28 cellular contexts compared by ENCODE assay signal in the genomic region with DNA sequence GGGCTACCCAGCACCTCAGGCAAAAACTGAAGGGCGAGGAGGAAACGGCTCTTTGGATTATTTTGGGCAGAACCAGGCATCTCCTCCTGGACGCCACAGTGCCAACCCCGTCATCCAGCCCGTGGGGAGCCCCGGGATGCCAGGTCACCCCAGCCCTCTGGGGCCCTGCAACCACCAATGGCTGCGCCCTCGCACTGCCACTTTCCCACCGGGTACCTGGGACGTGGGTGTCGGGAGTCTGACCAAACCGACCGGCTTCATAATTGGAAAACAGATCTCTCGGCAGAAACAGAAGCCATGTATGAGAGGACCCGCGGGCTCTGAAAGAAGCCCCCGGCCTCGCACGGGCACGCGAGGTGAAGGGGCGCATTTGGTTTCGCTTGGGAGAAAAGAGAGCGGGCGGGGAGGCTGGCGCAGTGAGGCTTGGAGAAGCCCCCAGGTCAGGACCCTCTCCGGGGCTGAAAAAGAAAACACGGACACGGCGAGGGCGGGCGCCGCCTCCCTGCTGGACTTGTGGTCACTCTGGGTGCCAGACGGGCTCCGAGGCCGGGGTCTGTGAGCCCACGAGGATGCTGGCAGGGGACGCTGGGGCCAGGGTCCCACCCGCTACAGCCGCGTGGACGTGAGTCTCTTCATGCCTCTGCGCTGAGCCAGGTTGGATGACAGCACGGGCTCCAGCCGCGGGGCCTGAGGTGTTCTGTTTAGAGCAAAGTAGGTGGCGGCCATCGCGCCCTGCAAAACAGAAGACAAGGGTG. TPM values are rescaled to one million over a fixed set of nuclear protein-coding genes. Genes with fewer than 3 reads are reported as not detected.
DNase-seq lines count a peak whose midpoint lies in the region; ATAC-seq and TF ChIP-seq lines count a peak whose summit lies in the region.
"Had no signal": no experiment of that assay in that cellular context is flagged by ENCODE, and none has a peak within 500 bp of the region (broad histone marks: within the 10 kb centered on the region; RNA-seq: fewer than 3 reads in every experiment).

No MANE protein-coding gene starts in this region.

- H3K9me3 Mint-ChIP-seq in activated naive CD4-positive, alpha-beta T cell treated with anti-CD3 and anti-CD28 coated beads, Interleukin-2, amount 10 ng/mL, durations not matched to agents 7 days and 5 days, result peaks cover 11% of the 10 kb centered on the region
- no peaks in the 10 kb centered on the region for H3K9me3 Mint-ChIP-seq in activated CD8-positive, alpha-beta T cell treated with anti-CD3 and anti-CD28 coated beads, Interleukin-2, amount 10 ng/mL, durations not matched to agents 7 days and 5 days (ENCODE audit: insufficient read depth)
- H3K9me3 Mint-ChIP-seq in endodermal cell, result no peaks in the 10 kb centered on the region

- H2BK15ac ChIP-seq in neuronal stem cell (ENCODE audit: low read length), result no peak overlapping the region

- H3K4me2 ChIP-seq in neuronal stem cell (ENCODE audit: insufficient read depth, low read length, poor library complexity, severe bottlenecking), result no peak overlapping the region
- H3K4me2 ChIP-seq in MM.1S (ENCODE audit: low read depth, low read length), result no peak overlapping the region
- H3K4me2 ChIP-seq: neural progenitor cell had no signal

- H3K27ac ChIP-seq in neuronal stem cell (replicated peaks; ENCODE audit: low read length), result no peak overlapping the region
- no peak overlapping the region for H3K27ac ChIP-seq in MM.1S (ENCODE audit: low read length)
- no peak overlapping the region for H3K27ac ChIP-seq in aorta (ENCODE audit: low read depth in 1 of 2, low read length in 2 of 2)
- no peak overlapping the region for H3K27ac ChIP-seq in endodermal cell (ENCODE audit: low read depth, low read length)
- H3K27ac ChIP-seq: neural progenitor cell, testis, vagina had no signal

- H3K9ac ChIP-seq in neuronal stem cell (ENCODE audit: low read depth, low read length, poor library complexity) (no peak overlapping the region), MM.1S (ENCODE audit: low read length) (no peak overlapping the region), endodermal cell (ENCODE audit: extremely low read depth, low read length, poor library complexity, severe bottlenecking) (no peak overlapping the region)
- H3K9ac ChIP-seq: neural progenitor cell had no signal

- POLR2A ChIA-PET in activated CD8-positive, alpha-beta T cell treated with anti-CD3 and anti-CD28 coated beads, Interleukin-2, amount 10 ng/mL, durations not matched to agents 7 days and 5 days (lab: Charles Lee), result no interaction called here

- CTCF ChIA-PET in activated naive CD4-positive, alpha-beta T cell treated with anti-CD3 and anti-CD28 coated beads, Interleukin-2, amount 10 ng/mL, durations not matched to agents 7 days and 5 days (lab: Charles Lee), result interaction anchor here (1.0 to 1.4 kb wide), 2 partner anchors 31 to 99 kb away, joined by 4 to 5 read pairs; no protein-coding TSS in a partner anchor
- CTCF ChIA-PET in activated CD8-positive, alpha-beta T cell treated with anti-CD3 and anti-CD28 coated beads, Interleukin-2, amount 10 ng/mL, durations not matched to agents 7 days and 5 days (lab: Charles Lee), result interaction anchor here (1.5 to 3.6 kb wide), 3 partner anchors 12 to 99 kb away, joined by 5 to 32 read pairs (median 8); no protein-coding TSS in a partner anchor

- peaks cover 0 to 8% of the 10 kb centered on the region in 2 donors for H3K9me3 ChIP-seq in neuronal stem cell (replicated peaks in 1 of 2; ENCODE audit: control insufficient read depth in 2 of 2, insufficient read depth in 1 of 2, low read depth in 1 of 2, low read length in 2 of 2)
- H3K9me3 ChIP-seq in MM.1S (replicated peaks; ENCODE audit: insufficient read depth, low read length), result no peaks in the 10 kb centered on the region
- H3K9me3 ChIP-seq in aorta (ENCODE audit: control insufficient read depth, low read length), result no peaks in the 10 kb centered on the region
- no peaks in the 10 kb centered on the region for H3K9me3 ChIP-seq in endodermal cell (ENCODE audit: control insufficient read depth, low read length)
- H3K9me3 ChIP-seq: esophagus squamous epithelium, testis, vagina had no signal

- no peak for DNase-seq in activated naive CD4-positive, alpha-beta T cell treated with anti-CD3 and anti-CD28 coated beads, Interleukin-2, amount 10 ng/mL, durations not matched to agents 7 days and 5 days
- DNase-seq in activated naive CD4-positive, alpha-beta T cell treated with anti-CD3 and anti-CD28 coated beads, Interleukin-2, amount 50 U/mL, for 16 hours, result no peak
- no peak for DNase-seq in Jurkat, Clone E6-1 (ENCODE audit: low read depth, low spot score)
- no peak for DNase-seq in activated CD8-positive, alpha-beta T cell treated with anti-CD3 and anti-CD28 coated beads, Interleukin-2, amount 10 ng/mL, durations not matched to agents 7 days and 5 days
- DNase-seq in neuronal stem cell (ENCODE audit: low spot score) (no peak), MM.1S (no peak), aorta (no peak), endodermal cell (no peak)
- DNase-seq: activated CD4-positive, alpha-beta T cell treated with anti-CD3 and anti-CD28 coated beads for 1 hour; activated gamma-delta T cell; anterior cingulate cortex; C1 segment of cervical spinal cord; EL; esophagus squamous epithelium; foreskin melanocyte; left cardiac atrium; mammary epithelial cell; NCI-H2081; NCI-H2227 treated with DMSO at 0.1 percent for 48 hours; NCI-H526 treated with DMSO at 0.1 percent for 48 hours; SHP77 treated with DMSO at 0.1 percent for 48 hours; testis had no signal

- WGBS in neuronal stem cell (ENCODE audit: extremely low coverage in 2 of 2, insufficient read length in 2 of 2, insufficient replicate concordance in 1 of 2), 2 donors, result no CpG with 5 or more reads among the region's 49 CpGs
- WGBS in aorta, 2 donors, result 93 to 95% methylated on average over 49 of the region's 49 CpGs
- 92 to 94% methylated on average over 42 to 49 of the region's 49 CpGs for WGBS in endodermal cell (ENCODE audit: insufficient coverage in 1 of 2, insufficient read length in 1 of 2), 2 experiments

- peak overlapping the region; percentile 42 for H3K18ac ChIP-seq in neuronal stem cell (ENCODE audit: low read length)

- H3K4me1 ChIP-seq in neuronal stem cell (ENCODE audit: control insufficient read depth in 2 of 2, insufficient read depth in 1 of 2, low read depth in 1 of 2, low read length in 2 of 2) (peaks cover 0 to 2% of the 10 kb centered on the region in 2 donors), MM.1S (ENCODE audit: low read length) (no peaks in the 10 kb centered on the region), aorta (ENCODE audit: control insufficient read depth in 1 of 2, insufficient read depth in 2 of 2, low read length in 2 of 2) (no peaks in the 10 kb centered on the region), endodermal cell (ENCODE audit: control insufficient read depth, insufficient read depth, low read length) (no peaks in the 10 kb centered on the region)
- H3K4me1 ChIP-seq: esophagus squamous epithelium, neural progenitor cell, testis, vagina had no signal

- no peaks in the 10 kb centered on the region for H3K79me1 ChIP-seq in neuronal stem cell (ENCODE audit: low read depth, low read length)

- peaks cover 0 to 6% (median 0%) of the 10 kb centered on the region in 3 experiments for H3K27me3 ChIP-seq in neuronal stem cell (ENCODE audit: control insufficient read depth in 3 of 3, insufficient read depth in 3 of 3, low read depth in 1 of 3, low read length in 3 of 3)
- H3K27me3 ChIP-seq in MM.1S (replicated peaks; ENCODE audit: insufficient read depth, low read length), result no peaks in the 10 kb centered on the region
- H3K27me3 ChIP-seq in aorta (ENCODE audit: control insufficient read depth in 1 of 2, insufficient read depth in 2 of 2, low read length in 1 of 2), result no peaks in the 10 kb centered on the region
- no peaks in the 10 kb centered on the region for H3K27me3 ChIP-seq in endodermal cell (ENCODE audit: control insufficient read depth, insufficient read depth, low read length, poor library complexity, severe bottlenecking)
- H3K27me3 ChIP-seq: esophagus squamous epithelium, neural progenitor cell, testis, vagina had no signal

- H2AFZ ChIP-seq in neuronal stem cell (ENCODE audit: low read length) (no peak overlapping the region), MM.1S (ENCODE audit: low read length) (no peak overlapping the region)
- H2AFZ ChIP-seq: neural progenitor cell had no signal

- H3F3A ChIP-seq in MM.1S (ENCODE audit: insufficient read depth, low read length), result no peaks in the 10 kb centered on the region

- H4K8ac ChIP-seq in neuronal stem cell (ENCODE audit: low read depth, low read length), result no peak overlapping the region

- no peaks in the 10 kb centered on the region for H3K79me2 ChIP-seq in MM.1S (ENCODE audit: low read length)

- ATAC-seq in activated CD8-positive, alpha-beta T cell treated with anti-CD3 and anti-CD28 coated beads, Interleukin-2, amount 10 ng/mL, durations not matched to agents 7 days and 5 days, result no peak
- no peak for ATAC-seq in aorta (ENCODE audit: low FRiP score)
- ATAC-seq: HCT116, left cardiac atrium, Panc1 had no signal

- H3K36me3 ChIP-seq in neuronal stem cell (replicated peaks in 1 of 2; ENCODE audit: control insufficient read depth in 2 of 2, insufficient read depth in 2 of 2, low read length in 2 of 2) (peaks cover 16 to 44% of the 10 kb centered on the region in 2 donors), MM.1S (replicated peaks; ENCODE audit: insufficient read depth, low read length) (no peaks in the 10 kb centered on the region), aorta (ENCODE audit: control insufficient read depth in 1 of 2, insufficient read depth in 2 of 2, low read length in 1 of 2) (no peaks in the 10 kb centered on the region), endodermal cell (ENCODE audit: control insufficient read depth, insufficient read depth, low read length) (peaks cover 7% of the 10 kb centered on the region)
- H3K36me3 ChIP-seq: neural progenitor cell had no signal

- no peak overlapping the region for H2BK12ac ChIP-seq in neuronal stem cell (ENCODE audit: low read length)

- no peak overlapping the region for H3K14ac ChIP-seq in neuronal stem cell (ENCODE audit: low read length)

- intact Hi-C loops in aorta (cut with DNase I), result no loop called here

- peaks cover 7% of the 10 kb centered on the region for H3K27me3 Mint-ChIP-seq in activated naive CD4-positive, alpha-beta T cell treated with anti-CD3 and anti-CD28 coated beads, Interleukin-2, amount 10 ng/mL, durations not matched to agents 7 days and 5 days
- peaks cover 16% of the 10 kb centered on the region for H3K27me3 Mint-ChIP-seq in activated CD8-positive, alpha-beta T cell treated with anti-CD3 and anti-CD28 coated beads, Interleukin-2, amount 10 ng/mL, durations not matched to agents 7 days and 5 days (ENCODE audit: low read depth)
- H3K27me3 Mint-ChIP-seq in endodermal cell (ENCODE audit: insufficient read depth), result no peaks in the 10 kb centered on the region

- no peak overlapping the region for H2BK120ac ChIP-seq in neuronal stem cell (ENCODE audit: low read depth, low read length)

- H3K4me1 Mint-ChIP-seq in activated naive CD4-positive, alpha-beta T cell treated with anti-CD3 and anti-CD28 coated beads, Interleukin-2, amount 10 ng/mL, durations not matched to agents 7 days and 5 days, result peaks cover 73% of the 10 kb centered on the region
- H3K4me1 Mint-ChIP-seq in activated CD8-positive, alpha-beta T cell treated with anti-CD3 and anti-CD28 coated beads, Interleukin-2, amount 10 ng/mL, durations not matched to agents 7 days and 5 days (ENCODE audit: low read depth), result peaks cover 70% of the 10 kb centered on the region
- H3K4me1 Mint-ChIP-seq in endodermal cell, result peaks cover 10% of the 10 kb centered on the region

- H3K36me3 Mint-ChIP-seq in activated naive CD4-positive, alpha-beta T cell treated with anti-CD3 and anti-CD28 coated beads, Interleukin-2, amount 10 ng/mL, durations not matched to agents 7 days and 5 days, result peaks cover 20% of the 10 kb centered on the region
- peaks cover 25% of the 10 kb centered on the region for H3K36me3 Mint-ChIP-seq in activated CD8-positive, alpha-beta T cell treated with anti-CD3 and anti-CD28 coated beads, Interleukin-2, amount 10 ng/mL, durations not matched to agents 7 days and 5 days (ENCODE audit: low read depth)
- H3K36me3 Mint-ChIP-seq in endodermal cell (ENCODE audit: low read depth), result peaks cover 19% of the 10 kb centered on the region
- H3K36me3 Mint-ChIP-seq: IgD-negative memory B cell had no signal

- peak overlapping the region; percentile 20; the same call in 1 of the 2 replicates for H3K4me3 ChIP-seq in Jurkat, Clone E6-1 (ENCODE audit: low read length)
- no peak overlapping the region for H3K4me3 ChIP-seq in neuronal stem cell (ENCODE audit: low read length in 2 of 2)
- H3K4me3 ChIP-seq in MM.1S (ENCODE audit: low read length), result no peak overlapping the region
- no peak overlapping the region for H3K4me3 ChIP-seq in aorta (ENCODE audit: low read length in 2 of 2)
- H3K4me3 ChIP-seq in endodermal cell (ENCODE audit: low read length), result no peak overlapping the region
- H3K4me3 ChIP-seq: esophagus squamous epithelium, GM12878, neural progenitor cell, vagina had no signal

- no peak overlapping the region for H4K91ac ChIP-seq in neuronal stem cell (ENCODE audit: low read depth, low read length, poor library complexity)

- H2AK5ac ChIP-seq in neuronal stem cell (ENCODE audit: low read depth, low read length), result peak overlapping the region; percentile 19

- H4K20me1 ChIP-seq in MM.1S (ENCODE audit: insufficient read depth, low read length), result no peaks in the 10 kb centered on the region

- H3K4ac ChIP-seq in neuronal stem cell (ENCODE audit: low read length), result no peak overlapping the region

- H3K4me3 Mint-ChIP-seq in activated naive CD4-positive, alpha-beta T cell treated with anti-CD3 and anti-CD28 coated beads, Interleukin-2, amount 10 ng/mL, durations not matched to agents 7 days and 5 days, result peak overlapping the region; percentile 59
- peak overlapping the region; percentile 68 for H3K4me3 Mint-ChIP-seq in activated CD8-positive, alpha-beta T cell treated with anti-CD3 and anti-CD28 coated beads, Interleukin-2, amount 10 ng/mL, durations not matched to agents 7 days and 5 days
- no peak overlapping the region for H3K4me3 Mint-ChIP-seq in endodermal cell
- H3K4me3 Mint-ChIP-seq: neural progenitor cell had no signal

- peak overlapping the region; percentile 26 for H3K23ac ChIP-seq in neuronal stem cell (ENCODE audit: low read depth, low read length, poor library complexity)

- no peak for TF ChIP-seq CTCF in MM.1S (IDR thresholded peaks at IDR 0.05; ENCODE audit: low read length)
- TF ChIP-seq CTCF in endodermal cell (conservative IDR thresholded peaks at IDR 0.05), result no peak

- H3K9me2 ChIP-seq in MM.1S (replicated peaks; ENCODE audit: insufficient read depth, low read length), result no peaks in the 10 kb centered on the region

- peak overlapping the region; percentile 46 for H2BK5ac ChIP-seq in neuronal stem cell (ENCODE audit: low read length)

- peak overlapping the region; percentile 91 for H3K27ac Mint-ChIP-seq in activated naive CD4-positive, alpha-beta T cell treated with anti-CD3 and anti-CD28 coated beads, Interleukin-2, amount 10 ng/mL, durations not matched to agents 7 days and 5 days
- H3K27ac Mint-ChIP-seq in activated CD8-positive, alpha-beta T cell treated with anti-CD3 and anti-CD28 coated beads, Interleukin-2, amount 10 ng/mL, durations not matched to agents 7 days and 5 days, result peak overlapping the region; percentile 84
- H3K27ac Mint-ChIP-seq in endodermal cell, result no peak overlapping the region
- H3K27ac Mint-ChIP-seq: neural progenitor cell had no signal

RNA-seq across cellular contexts. Expression of gene MPC1, which starts 29.6 kb away (rescaled TPM):
- 81.4 TPM for polyA plus RNA-seq in Jurkat, Clone E6-1 (2012; ENCODE audit: insufficient read depth, insufficient read length)
- 10 to 100 TPM; 32.8 to 36.7 TPM for total RNA-seq in activated CD8-positive, alpha-beta T cell treated with anti-CD3 and anti-CD28 coated beads, Interleukin-2, amount 10 ng/mL, durations not matched to agents 7 days and 5 days
- polyA plus RNA-seq in neuronal stem cell (2013, experiment 1 of 2), result 20.2 TPM
- 21.1 TPM for polyA plus RNA-seq in neuronal stem cell (2013, experiment 2 of 2)
- 10 to 100 TPM; 36.7 to 71.7 TPM for total RNA-seq in aorta
- 100 to 1,000 TPM in 1 of 2 donors, 10 to 100 TPM in 1; 61.7 to 128 TPM for polyA plus RNA-seq in aorta
- total RNA-seq in endodermal cell, result 1 to 10 TPM; 8.2 to 8.7 TPM
- polyA plus RNA-seq in endodermal cell (2013, experiment 1 of 2), result 26.6 TPM
- polyA plus RNA-seq in endodermal cell (2013, experiment 2 of 2), result 30.0 TPM
